9 cellular contexts compared by ENCODE assay signal in genomic region chr4:38889143-38889542, GRCh38. TPM values are rescaled to one million over a fixed set of nuclear protein-coding genes. Genes with fewer than 3 reads are reported as not detected.
DNase-seq lines count a peak whose midpoint lies in the region; ATAC-seq and TF ChIP-seq lines count a peak whose summit lies in the region.
"Had no signal": no experiment of that assay in that cellular context is flagged by ENCODE, and none has a peak within 500 bp of the region (broad histone marks: within the 10 kb centered on the region; RNA-seq: fewer than 3 reads in every experiment).

No MANE protein-coding gene starts in this region.

- in situ Hi-C loops in brain microvascular endothelial cell (cut with HindIII; ENCODE audit: low pct_ligation_motif_present, low sequenced_read_pairs) = no loop called here

- DNase-seq in GM04504 (ENCODE audit: low read depth) (peak; percentile 37), brain microvascular endothelial cell (peak; percentile 40), WERI-Rb-1 (no peak), 8988T (no peak)
- no peak for DNase-seq in natural killer cell treated with Interleukin-12 subunit alpha and Interleukin-12 subunit beta and Interleukin-15 and Interleukin-18, amount 100 ng/mL, for 72 hours (ENCODE audit: low spot score)
- DNase-seq in activated CD4-positive, alpha-beta T cell treated with anti-CD3 and anti-CD28 coated beads for 1 hour = no peak
- DNase-seq: upper lobe of left lung had no signal

- H3K36me3 ChIP-seq in brain microvascular endothelial cell (replicated peaks) = peaks cover 55% of the 10 kb centered on the region
- H3K36me3 ChIP-seq in WERI-Rb-1 = no peaks in the 10 kb centered on the region; the same call in 1 of the 2 replicates

- H3K27ac Mint-ChIP-seq in natural killer cell treated with Interleukin-12 subunit alpha and Interleukin-12 subunit beta and Interleukin-15 and Interleukin-18, amount 100 ng/mL, for 72 hours = peak overlapping the region; percentile 54 to 71

- H3K9me3 Mint-ChIP-seq in natural killer cell treated with Interleukin-12 subunit alpha and Interleukin-12 subunit beta and Interleukin-15 and Interleukin-18, amount 100 ng/mL, for 72 hours = no peaks in the 10 kb centered on the region

- H3K4me3 ChIP-seq in brain microvascular endothelial cell (ENCODE audit: low read depth, low read length) (no peak overlapping the region), WERI-Rb-1 (ENCODE audit: low read depth, low read length) (no peak overlapping the region)
- H3K4me3 ChIP-seq: upper lobe of left lung had no signal

- peaks cover 0 to 4% of the 10 kb centered on the region in 2 donors for H3K27me3 Mint-ChIP-seq in natural killer cell treated with Interleukin-12 subunit alpha and Interleukin-12 subunit beta and Interleukin-15 and Interleukin-18, amount 100 ng/mL, for 72 hours

- peak; percentile 85 for ATAC-seq in HG03432 (IDR thresholded peaks at IDR 0.05; ENCODE audit: unreplicated experiment)
- peak in 1 of 2 donors; percentile 46 for ATAC-seq in natural killer cell treated with Interleukin-12 subunit alpha and Interleukin-12 subunit beta and Interleukin-15 and Interleukin-18, amount 100 ng/mL, for 72 hours
- ATAC-seq in GM21360 (IDR thresholded peaks at IDR 0.05; ENCODE audit: unreplicated experiment) = no peak

- no peaks in the 10 kb centered on the region for H3K27me3 ChIP-seq in brain microvascular endothelial cell (replicated peaks)
- no peaks in the 10 kb centered on the region for H3K27me3 ChIP-seq in WERI-Rb-1 (ENCODE audit: insufficient read depth, low read depth, severe bottlenecking)
- H3K27me3 ChIP-seq: upper lobe of left lung had no signal

- no peaks in the 10 kb centered on the region for H3K36me3 Mint-ChIP-seq in natural killer cell treated with Interleukin-12 subunit alpha and Interleukin-12 subunit beta and Interleukin-15 and Interleukin-18, amount 100 ng/mL, for 72 hours

- no peak for TF ChIP-seq CTCF in brain microvascular endothelial cell (IDR thresholded peaks at IDR 0.05; ENCODE audit: low read depth, low read length, missing control alignments)
- no peak for TF ChIP-seq CTCF in WERI-Rb-1 (IDR thresholded peaks at IDR 0.05; ENCODE audit: low read depth, low read length)

- H3K4me1 Mint-ChIP-seq in natural killer cell treated with Interleukin-12 subunit alpha and Interleukin-12 subunit beta and Interleukin-15 and Interleukin-18, amount 100 ng/mL, for 72 hours (ENCODE audit: low read depth in 2 of 2) = peaks cover 5 to 12% of the 10 kb centered on the region in 2 donors

- H3K9me3 ChIP-seq in WERI-Rb-1 (ENCODE audit: severe bottlenecking) = peaks cover 3% of the 10 kb centered on the region
- H3K9me3 ChIP-seq: upper lobe of left lung had no signal

- peak overlapping the region; percentile 78 for H3K27ac ChIP-seq in brain microvascular endothelial cell
- H3K27ac ChIP-seq in WERI-Rb-1 = no peak overlapping the region

- H3K4me3 Mint-ChIP-seq in natural killer cell treated with Interleukin-12 subunit alpha and Interleukin-12 subunit beta and Interleukin-15 and Interleukin-18, amount 100 ng/mL, for 72 hours = no peak overlapping the region

RNA-seq across cellular contexts. Expression of gene FAM114A1, which starts 21.5 kb away (rescaled TPM):
- total RNA-seq in natural killer cell treated with Interleukin-12 subunit alpha and Interleukin-12 subunit beta and Interleukin-15 and Interleukin-18, amount 100 ng/mL, for 72 hours = 1 to 10 TPM; 1.7 to 1.9 TPM

RNA-seq across cellular contexts. Expression of gene TLR6, which starts 32.5 kb away (rescaled TPM):
- 1 to 10 TPM; 4.4 to 4.5 TPM for total RNA-seq in natural killer cell treated with Interleukin-12 subunit alpha and Interleukin-12 subunit beta and Interleukin-15 and Interleukin-18, amount 100 ng/mL, for 72 hours

Comparison
In these comparisons a context has a peak if more than half of its experiments do, and no peak if none do; other contexts are left out.
1. DNase-seq: peak in GM04504 (single experiment) and brain microvascular endothelial cell (single experiment); none in natural killer cell treated with Interleukin-12 subunit alpha and Interleukin-12 subunit beta and Interleukin-15 and Interleukin-18, amount 100 ng/mL, for 72 hours (single experiment), WERI-Rb-1 (single experiment), activated CD4-positive, alpha-beta T cell treated with anti-CD3 and anti-CD28 coated beads for 1 hour (single experiment) and 8988T (single experiment).